ENCODE assay signal across 1 cellular context in the genomic region with DNA sequence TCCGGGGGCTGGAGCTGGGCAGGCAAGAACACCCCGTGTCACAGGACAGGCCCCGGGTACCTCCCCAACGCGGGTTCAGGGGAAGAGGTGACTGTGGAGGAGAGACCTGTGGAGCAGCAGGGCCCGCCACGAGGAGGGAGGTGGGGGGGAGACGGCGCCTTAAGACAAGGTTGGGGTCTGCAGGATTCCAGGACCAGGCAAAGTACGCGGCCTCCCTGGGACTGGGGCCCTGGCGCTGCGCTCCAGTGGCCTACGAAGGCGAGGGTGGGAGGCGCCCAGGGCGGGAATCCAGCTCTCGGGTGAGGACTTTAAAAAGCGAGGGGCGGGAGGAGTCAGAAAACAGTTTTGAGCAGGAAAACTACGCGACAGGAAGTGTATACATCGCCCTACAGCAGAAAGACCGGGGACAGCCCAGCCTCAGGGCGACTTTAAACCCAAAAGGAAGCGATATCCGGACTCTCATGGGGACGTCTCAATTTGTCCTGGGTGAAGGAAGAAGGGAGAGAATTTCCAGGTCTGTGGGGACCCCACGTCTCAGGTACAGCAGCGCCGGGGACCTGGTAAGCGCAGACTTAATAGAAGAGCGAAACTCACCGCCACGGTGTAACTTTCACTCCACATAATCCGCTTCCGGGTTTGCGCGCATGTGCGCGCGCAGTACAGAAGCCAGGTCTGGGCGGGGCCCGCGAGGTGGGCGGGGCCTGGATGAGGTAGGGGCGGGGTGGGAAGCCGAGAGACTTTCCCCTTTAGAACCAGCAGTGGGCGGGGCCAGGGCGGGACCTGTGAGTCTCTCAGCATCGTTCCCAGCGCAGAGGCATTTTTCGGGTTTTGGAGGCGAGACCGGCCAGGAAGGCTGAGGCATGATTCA.
TF ChIP-seq lines count a peak whose summit lies in the region.

Gene ZNF83 (minus strand): TSS at position 638 of the 868 bp plus-strand sequence.

TF ChIP-seq in GM12878, 131 proteins besides CTCF, POLR2A, EP300 and RAD21 (continued from another document and continues in another):
- TF ChIP-seq TBL1XR1 (IDR thresholded peaks at IDR 0.05; ENCODE audit: low read depth, low read length) (no peak), E2F4 (IDR thresholded peaks at IDR 0.05; ENCODE audit: low read depth, low read length) (peak; percentile 72; the same call in 1 of the 2 replicates), STAT3 (IDR thresholded peaks at IDR 0.05; ENCODE audit: low read depth, low read length) (no peak), BRCA1 (IDR thresholded peaks at IDR 0.05; ENCODE audit: low read depth, low read length) (no peak), RELB (IDR thresholded peaks at IDR 0.05; ENCODE audit: low read depth) (no peak), DPF2 (IDR thresholded peaks at IDR 0.05) (0 out of 2 replicates have a peak, but pooled peaks have one; percentile 23), SP1 (IDR thresholded peaks at IDR 0.05; ENCODE audit: low read depth, low read length) (no peak), SMAD1 (IDR thresholded peaks at IDR 0.05; ENCODE audit: low read depth, partially characterized antibody) (peak; percentile 72), ZSCAN29 (IDR thresholded peaks at IDR 0.05) (peak; percentile 64; the same call in 1 of the 2 replicates), CBFB (IDR thresholded peaks at IDR 0.05; ENCODE audit: low read depth) (peak; percentile 49; the same call in 1 of the 2 replicates), LARP7 (IDR thresholded peaks at IDR 0.05) (no peak; the same call in 1 of the 2 replicates), ZNF207 (IDR thresholded peaks at IDR 0.05; ENCODE audit: borderline replicate concordance) (no peak), HCFC1 (IDR thresholded peaks at IDR 0.05; ENCODE audit: low read length) (no peak), KLF5 (IDR thresholded peaks at IDR 0.05; ENCODE audit: partially characterized antibody) (peak; percentile 58), BCL11A (IDR thresholded peaks at IDR 0.05; ENCODE audit: low read depth, low read length) (no peak), WRNIP1 (IDR thresholded peaks at IDR 0.05; ENCODE audit: borderline replicate concordance, low read depth, low read length) (no peak), SUZ12 (IDR thresholded peaks at IDR 0.05; ENCODE audit: unreplicated experiment) (no peak), SMC3 (IDR thresholded peaks at IDR 0.05; ENCODE audit: borderline replicate concordance, low read length) (no peak), ZNF217 (IDR thresholded peaks at IDR 0.05) (no peak), BCL3 (IDR thresholded peaks at IDR 0.05; ENCODE audit: borderline replicate concordance, insufficient read depth, low read depth, low read length, poor library complexity, severe bottlenecking) (peak; percentile 26), ASH2L (IDR thresholded peaks at IDR 0.05; ENCODE audit: borderline replicate concordance, low read depth) (no peak), KAT2A (conservative IDR thresholded peaks at IDR 0.05; ENCODE audit: control insufficient read depth, low read depth, low read length) (no peak), IRF4 (IDR thresholded peaks at IDR 0.05; ENCODE audit: low read depth, low read length) (no peak), SUPT20H (IDR thresholded peaks at IDR 0.05; ENCODE audit: borderline replicate concordance, control insufficient read depth, low read depth, low read length) (no peak), MYC (IDR thresholded peaks at IDR 0.05; ENCODE audit: insufficient read depth, insufficient read length, insufficient replicate concordance, low read length, severe bottlenecking) (no peak), SMAD5 (IDR thresholded peaks at IDR 0.05; ENCODE audit: low read depth) (peak; percentile 83; the same call in 1 of the 2 replicates), MTA2 (IDR thresholded peaks at IDR 0.05; ENCODE audit: low read depth) (no peak), EGR1 (IDR thresholded peaks at IDR 0.05; ENCODE audit: borderline replicate concordance in 1 of 2, low read depth in 2 of 2, low read length in 2 of 2) (no peak), MLLT1 (IDR thresholded peaks at IDR 0.05) (peak; percentile 26; the same call in 1 of the 2 replicates), POLR2AphosphoS5 (IDR thresholded peaks at IDR 0.05; ENCODE audit: low read length) (peak; percentile 96), TCF3 (IDR thresholded peaks at IDR 0.05; ENCODE audit: borderline replicate concordance, insufficient read depth, low read depth, low read length) (no peak), CREB1 (IDR thresholded peaks at IDR 0.05; ENCODE audit: low read depth) (peak; percentile 40; the same call in 1 of the 2 replicates), ETV6 (conservative IDR thresholded peaks at IDR 0.05 in 1 of 2, IDR thresholded peaks at IDR 0.05 in 1 of 2; ENCODE audit: borderline replicate concordance in 1 of 2, low read depth in 1 of 2) (no peak), MYB (IDR thresholded peaks at IDR 0.05; ENCODE audit: borderline replicate concordance, low read depth, low read length) (no peak), GABPA (IDR thresholded peaks at IDR 0.05; ENCODE audit: low read depth) (peak; percentile 44; the same call in 1 of the 2 replicates), MEF2A (IDR thresholded peaks at IDR 0.05; ENCODE audit: insufficient read depth, low read depth, low read length) (no peak), CHD4 (IDR thresholded peaks at IDR 0.05) (no peak), ATF7 (IDR thresholded peaks at IDR 0.05; ENCODE audit: low read depth) (no peak), SREBF2 (IDR thresholded peaks at IDR 0.05; ENCODE audit: low read length) (no peak), NFXL1 (IDR thresholded peaks at IDR 0.05; ENCODE audit: borderline replicate concordance) (no peak), NR2C2 (IDR thresholded peaks at IDR 0.05; ENCODE audit: borderline replicate concordance, control insufficient read depth, insufficient read length, low read depth) (no peak), RAD51 (IDR thresholded peaks at IDR 0.05) (no peak), PAX8 (IDR thresholded peaks at IDR 0.05) (no peak), POU2F2 (IDR thresholded peaks at IDR 0.05; ENCODE audit: borderline replicate concordance, low read depth, low read length) (peak; percentile 59; the same call in 1 of the 3 replicates)
- TF ChIP-seq, protein P1, sequence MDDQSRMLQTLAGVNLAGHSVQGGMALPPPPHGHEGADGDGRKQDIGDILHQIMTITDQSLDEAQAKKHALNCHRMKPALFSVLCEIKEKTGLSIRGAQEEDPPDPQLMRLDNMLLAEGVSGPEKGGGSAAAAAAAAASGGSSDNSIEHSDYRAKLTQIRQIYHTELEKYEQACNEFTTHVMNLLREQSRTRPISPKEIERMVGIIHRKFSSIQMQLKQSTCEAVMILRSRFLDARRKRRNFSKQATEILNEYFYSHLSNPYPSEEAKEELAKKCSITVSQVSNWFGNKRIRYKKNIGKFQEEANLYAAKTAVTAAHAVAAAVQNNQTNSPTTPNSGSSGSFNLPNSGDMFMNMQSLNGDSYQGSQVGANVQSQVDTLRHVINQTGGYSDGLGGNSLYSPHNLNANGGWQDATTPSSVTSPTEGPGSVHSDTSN (IDR thresholded peaks at IDR 0.05; ENCODE audit: insufficient replicate concordance, low read depth, low read length): no peak
- TF ChIP-seq, protein P2, sequence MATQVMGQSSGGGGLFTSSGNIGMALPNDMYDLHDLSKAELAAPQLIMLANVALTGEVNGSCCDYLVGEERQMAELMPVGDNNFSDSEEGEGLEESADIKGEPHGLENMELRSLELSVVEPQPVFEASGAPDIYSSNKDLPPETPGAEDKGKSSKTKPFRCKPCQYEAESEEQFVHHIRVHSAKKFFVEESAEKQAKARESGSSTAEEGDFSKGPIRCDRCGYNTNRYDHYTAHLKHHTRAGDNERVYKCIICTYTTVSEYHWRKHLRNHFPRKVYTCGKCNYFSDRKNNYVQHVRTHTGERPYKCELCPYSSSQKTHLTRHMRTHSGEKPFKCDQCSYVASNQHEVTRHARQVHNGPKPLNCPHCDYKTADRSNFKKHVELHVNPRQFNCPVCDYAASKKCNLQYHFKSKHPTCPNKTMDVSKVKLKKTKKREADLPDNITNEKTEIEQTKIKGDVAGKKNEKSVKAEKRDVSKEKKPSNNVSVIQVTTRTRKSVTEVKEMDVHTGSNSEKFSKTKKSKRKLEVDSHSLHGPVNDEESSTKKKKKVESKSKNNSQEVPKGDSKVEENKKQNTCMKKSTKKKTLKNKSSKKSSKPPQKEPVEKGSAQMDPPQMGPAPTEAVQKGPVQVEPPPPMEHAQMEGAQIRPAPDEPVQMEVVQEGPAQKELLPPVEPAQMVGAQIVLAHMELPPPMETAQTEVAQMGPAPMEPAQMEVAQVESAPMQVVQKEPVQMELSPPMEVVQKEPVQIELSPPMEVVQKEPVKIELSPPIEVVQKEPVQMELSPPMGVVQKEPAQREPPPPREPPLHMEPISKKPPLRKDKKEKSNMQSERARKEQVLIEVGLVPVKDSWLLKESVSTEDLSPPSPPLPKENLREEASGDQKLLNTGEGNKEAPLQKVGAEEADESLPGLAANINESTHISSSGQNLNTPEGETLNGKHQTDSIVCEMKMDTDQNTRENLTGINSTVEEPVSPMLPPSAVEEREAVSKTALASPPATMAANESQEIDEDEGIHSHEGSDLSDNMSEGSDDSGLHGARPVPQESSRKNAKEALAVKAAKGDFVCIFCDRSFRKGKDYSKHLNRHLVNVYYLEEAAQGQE (IDR thresholded peaks at IDR 0.05; ENCODE audit: low read depth, low read length): no peak
- TF ChIP-seq, protein P3, sequence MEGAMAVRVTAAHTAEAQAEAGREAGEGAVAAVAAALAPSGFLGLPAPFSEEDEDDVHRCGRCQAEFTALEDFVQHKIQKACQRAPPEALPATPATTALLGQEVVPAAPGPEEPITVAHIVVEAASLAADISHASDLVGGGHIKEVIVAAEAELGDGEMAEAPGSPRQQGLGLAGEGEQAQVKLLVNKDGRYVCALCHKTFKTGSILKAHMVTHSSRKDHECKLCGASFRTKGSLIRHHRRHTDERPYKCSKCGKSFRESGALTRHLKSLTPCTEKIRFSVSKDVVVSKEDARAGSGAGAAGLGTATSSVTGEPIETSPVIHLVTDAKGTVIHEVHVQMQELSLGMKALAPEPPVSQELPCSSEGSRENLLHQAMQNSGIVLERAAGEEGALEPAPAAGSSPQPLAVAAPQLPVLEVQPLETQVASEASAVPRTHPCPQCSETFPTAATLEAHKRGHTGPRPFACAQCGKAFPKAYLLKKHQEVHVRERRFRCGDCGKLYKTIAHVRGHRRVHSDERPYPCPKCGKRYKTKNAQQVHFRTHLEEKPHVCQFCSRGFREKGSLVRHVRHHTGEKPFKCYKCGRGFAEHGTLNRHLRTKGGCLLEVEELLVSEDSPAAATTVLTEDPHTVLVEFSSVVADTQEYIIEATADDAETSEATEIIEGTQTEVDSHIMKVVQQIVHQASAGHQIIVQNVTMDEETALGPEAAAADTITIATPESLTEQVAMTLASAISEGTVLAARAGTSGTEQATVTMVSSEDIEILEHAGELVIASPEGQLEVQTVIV (IDR thresholded peaks at IDR 0.05; ENCODE audit: borderline replicate concordance, partially characterized antibody): peak; percentile 72
- TF ChIP-seq, protein P4, sequence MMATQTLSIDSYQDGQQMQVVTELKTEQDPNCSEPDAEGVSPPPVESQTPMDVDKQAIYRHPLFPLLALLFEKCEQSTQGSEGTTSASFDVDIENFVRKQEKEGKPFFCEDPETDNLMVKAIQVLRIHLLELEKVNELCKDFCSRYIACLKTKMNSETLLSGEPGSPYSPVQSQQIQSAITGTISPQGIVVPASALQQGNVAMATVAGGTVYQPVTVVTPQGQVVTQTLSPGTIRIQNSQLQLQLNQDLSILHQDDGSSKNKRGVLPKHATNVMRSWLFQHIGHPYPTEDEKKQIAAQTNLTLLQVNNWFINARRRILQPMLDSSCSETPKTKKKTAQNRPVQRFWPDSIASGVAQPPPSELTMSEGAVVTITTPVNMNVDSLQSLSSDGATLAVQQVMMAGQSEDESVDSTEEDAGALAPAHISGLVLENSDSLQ (IDR thresholded peaks at IDR 0.05): no peak
